In genomic region chrX:40103565-40104323, GRCh38 we compare ENCODE assay signal across 9 cellular contexts. TPM values are rescaled to one million over a fixed set of nuclear protein-coding genes. Genes with fewer than 3 reads are reported as not detected.
DNase-seq lines count a peak whose midpoint lies in the region; ATAC-seq, FAIRE-seq and TF ChIP-seq lines count a peak whose summit lies in the region.
"Had no signal": no experiment of that assay in that cellular context is flagged by ENCODE, and none has a peak within 500 bp of the region (broad histone marks: within the 10 kb centered on the region; RNA-seq: fewer than 3 reads in every experiment).

No MANE protein-coding gene starts in this region.

- H2BK12ac ChIP-seq in neuronal stem cell (ENCODE audit: low read length) = no peak overlapping the region

- no peaks in the 10 kb centered on the region for H3K27me3 Mint-ChIP-seq in T-helper 17 cell

- no peak overlapping the region for H2BK5ac ChIP-seq in neuronal stem cell (ENCODE audit: low read length)

- no peaks in the 10 kb centered on the region for H3K36me3 Mint-ChIP-seq in T-helper 17 cell (ENCODE audit: low read depth)

- H3K4me2 ChIP-seq in GM12878 (ENCODE audit: control insufficient read depth, insufficient read depth) = no peak overlapping the region
- peak overlapping the region; percentile 33 for H3K4me2 ChIP-seq in neuronal stem cell (ENCODE audit: insufficient read depth, low read length, poor library complexity, severe bottlenecking)

- 69% methylated on average over 22 of the region's 22 CpGs for WGBS in GM12878 (ENCODE audit: insufficient coverage, insufficient replicate concordance, low lambda C conversion rate, missing lambda C conversion rate)
- no CpG with 5 or more reads among the region's 22 CpGs for WGBS in neuronal stem cell (ENCODE audit: extremely low coverage in 2 of 2, insufficient read length in 2 of 2, insufficient replicate concordance in 1 of 2), 2 donors

- H3K4me1 ChIP-seq in HUES48 (ENCODE audit: control insufficient read depth, insufficient read depth, low read length) = peaks cover 34% of the 10 kb centered on the region
- H3K4me1 ChIP-seq in GM12878 (ENCODE audit: control insufficient read depth, insufficient read depth, low read length) = peaks cover 15% of the 10 kb centered on the region; the same call in 1 of the 2 replicates
- peaks cover 17 to 31% of the 10 kb centered on the region in 2 donors for H3K4me1 ChIP-seq in neuronal stem cell (ENCODE audit: control insufficient read depth in 2 of 2, insufficient read depth in 1 of 2, low read depth in 1 of 2, low read length in 2 of 2)

- ATAC-seq in GM12878 = no peak
- ATAC-seq in T-helper 17 cell = no peak
- ATAC-seq in GM19452 (IDR thresholded peaks at IDR 0.05; ENCODE audit: unreplicated experiment) = no peak

- no peaks in the 10 kb centered on the region for H4K20me1 ChIP-seq in GM12878 (ENCODE audit: control insufficient read depth, insufficient read depth)

- no peak for FAIRE-seq in GM12878 (lab: Jason Lieb, UNC)

- no peak overlapping the region for H4K91ac ChIP-seq in neuronal stem cell (ENCODE audit: low read depth, low read length, poor library complexity)

- RAD21 ChIA-PET in GM12878 (lab: Charles Lee; ENCODE audit: unreplicated experiment) = no interaction called here

- no peak overlapping the region for H2BK15ac ChIP-seq in neuronal stem cell (ENCODE audit: low read length)

- H3K23ac ChIP-seq in neuronal stem cell (ENCODE audit: low read depth, low read length, poor library complexity) = no peak overlapping the region

- H3K18ac ChIP-seq in neuronal stem cell (ENCODE audit: low read length) = no peak overlapping the region

- H3K14ac ChIP-seq in neuronal stem cell (ENCODE audit: low read length) = no peak overlapping the region

- intact Hi-C loops in GM12878 (cut with micrococcal nuclease; ENCODE audit: unreplicated experiment) = no loop called here

- CTCF ChIA-PET in GM12878 (lab: Yijun Ruan, JAX) = no interaction called here

- no peak overlapping the region for H3K4ac ChIP-seq in neuronal stem cell (ENCODE audit: low read length)

- no peak for TF ChIP-seq CTCF in GM12878 (IDR thresholded peaks at IDR 0.05 in 2 of 3, conservative IDR thresholded peaks at IDR 0.05 in 1 of 3; ENCODE audit: control insufficient read depth in 2 of 3, extremely low read depth in 1 of 3, insufficient read depth in 1 of 3, low read depth in 3 of 3, low read length in 3 of 3)

- H2AFZ ChIP-seq in GM12878 (ENCODE audit: control insufficient read depth, low read depth, low read length) = no peak overlapping the region
- H2AFZ ChIP-seq in neuronal stem cell (ENCODE audit: low read length) = no peak overlapping the region

- H3K27ac ChIP-seq in HUES48 (ENCODE audit: low read depth, low read length) = no peak overlapping the region
- H3K27ac ChIP-seq in GM12878 (ENCODE audit: control insufficient read depth, insufficient read depth) = no peak overlapping the region
- H3K27ac ChIP-seq in neuronal stem cell (replicated peaks; ENCODE audit: low read length) = no peak overlapping the region

- in situ Hi-C loops in GM12878 (cut with MboI) = no loop called here

- no peak overlapping the region for H2BK120ac ChIP-seq in neuronal stem cell (ENCODE audit: low read depth, low read length)

- peaks cover 9% of the 10 kb centered on the region for H3K4me1 Mint-ChIP-seq in T-helper 17 cell

- no peak overlapping the region for H3K27ac Mint-ChIP-seq in T-helper 17 cell
- H3K27ac Mint-ChIP-seq: T-helper 1 cell treated with Interleukin-12 subunit alpha and Interleukin-12 subunit beta and Interleukin-4 antibody, amounts not matched to agents 30 μg/mL and 1 μg/mL, for 36 hours had no signal

- H2AK5ac ChIP-seq in neuronal stem cell (ENCODE audit: low read depth, low read length) = no peak overlapping the region

- DNase-seq in COLO668 (lab: John Stamatoyannopoulos, UW; ENCODE audit: unreplicated experiment) = peak; percentile 27
- no peak for DNase-seq in GM12878 (ENCODE audit: low read depth, low spot score)
- DNase-seq in neuronal stem cell (ENCODE audit: low spot score) = no peak
- no peak for DNase-seq in NCI-H1417 treated with DMSO at 0.1 percent for 48 hours (lab: John Stamatoyannopoulos, UW)
- DNase-seq in T-helper 17 cell = no peak
- DNase-seq: NCI-H446 treated with DMSO at 0.1 percent for 48 hours had no signal

- H3K36me3 ChIP-seq in HUES48 (ENCODE audit: control insufficient read depth, insufficient read depth, low read length) = no peaks in the 10 kb centered on the region
- no peaks in the 10 kb centered on the region for H3K36me3 ChIP-seq in GM12878 (ENCODE audit: control insufficient read depth in 2 of 2, insufficient read depth in 2 of 2, low read length in 1 of 2)
- H3K36me3 ChIP-seq in neuronal stem cell (replicated peaks in 1 of 2; ENCODE audit: control insufficient read depth in 2 of 2, insufficient read depth in 2 of 2, low read length in 2 of 2) = no peaks in the 10 kb centered on the region

- SMC1A ChIA-PET in GM12878 (lab: Charles Lee; ENCODE audit: uncharacterized antibody, unreplicated experiment) = interaction anchor here (1.3 kb wide), 1 partner anchor 10 kb away, joined by 3 read pairs; no protein-coding TSS in a partner anchor

- BruUV-seq in GM12878 (replicated peaks; lab: Mats Ljungman, UMichigan) = no TSS peak

- TF ChIP-seq EP300 in GM12878 (IDR thresholded peaks at IDR 0.05; ENCODE audit: borderline replicate concordance in 1 of 2, control insufficient read depth in 1 of 2, low read depth in 2 of 2, low read length in 2 of 2) = no peak

- POLR2A ChIA-PET in GM12878 (lab: Charles Lee) = no interaction called here

- peaks cover 5% of the 10 kb centered on the region for H3K79me1 ChIP-seq in neuronal stem cell (ENCODE audit: low read depth, low read length)

- TF ChIP-seq RAD21 in GM12878 (IDR thresholded peaks at IDR 0.05; ENCODE audit: insufficient read depth, low read depth, low read length) = no peak

- H4K8ac ChIP-seq in neuronal stem cell (ENCODE audit: low read depth, low read length) = no peak overlapping the region

- no peak overlapping the region for H3K4me3 Mint-ChIP-seq in T-helper 17 cell

- H3K27me3 ChIP-seq in HUES48 (ENCODE audit: control insufficient read depth, insufficient read depth, low read length) (peaks cover 59% of the 10 kb centered on the region), GM12878 (replicated peaks in 1 of 2; ENCODE audit: control insufficient read depth in 2 of 2, insufficient read depth in 2 of 2, low read length in 1 of 2) (no peaks in the 10 kb centered on the region; a peak in 1 of 4 replicates), neuronal stem cell (ENCODE audit: control insufficient read depth in 3 of 3, insufficient read depth in 3 of 3, low read depth in 1 of 3, low read length in 3 of 3) (peaks cover 0 to 15% (median 0%) of the 10 kb centered on the region in 3 experiments)

- H3K79me2 ChIP-seq in GM12878 (ENCODE audit: control insufficient read depth, insufficient read depth, low read length) = peaks cover 4% of the 10 kb centered on the region

- H3K9me3 ChIP-seq in HUES48 (ENCODE audit: control insufficient read depth, insufficient read depth, low read length) (0 out of 2 replicates have a peak, but pooled peaks cover 2% of the 10 kb centered on the region), GM12878 (replicated peaks; ENCODE audit: control insufficient read depth, insufficient read depth, low read length) (no peaks in the 10 kb centered on the region; the same call in 2 of the 3 replicates), neuronal stem cell (replicated peaks in 1 of 2; ENCODE audit: control insufficient read depth in 2 of 2, insufficient read depth in 1 of 2, low read depth in 1 of 2, low read length in 2 of 2) (no peaks in the 10 kb centered on the region), T-helper 17 cell (ENCODE audit: control insufficient read depth, low read length, poor library complexity, severe bottlenecking) (no peaks in the 10 kb centered on the region)

- TF ChIP-seq POLR2A in GM12878 (IDR thresholded peaks at IDR 0.05; ENCODE audit: low read depth, low read length) = no peak

- H3K4me3 ChIP-seq in HUES48 (ENCODE audit: low read depth, low read length) = peak overlapping the region; percentile 66
- H3K4me3 ChIP-seq in GM12878 = no peak overlapping the region
- no peak overlapping the region for H3K4me3 ChIP-seq in neuronal stem cell (ENCODE audit: low read length in 2 of 2)

- H3K9ac ChIP-seq in HUES48 (ENCODE audit: low read depth, low read length) = no peak overlapping the region
- H3K9ac ChIP-seq in GM12878 (ENCODE audit: control insufficient read depth, insufficient read depth, low read length) = no peak overlapping the region
- no peak overlapping the region for H3K9ac ChIP-seq in neuronal stem cell (ENCODE audit: low read depth, low read length, poor library complexity)

TF ChIP-seq in GM12878, 131 proteins besides CTCF, POLR2A, EP300 and RAD21 (continues in another document):
- no peak for TF ChIP-seq IRF4 (IDR thresholded peaks at IDR 0.05; ENCODE audit: low read depth, low read length)

RNA-seq across cellular contexts. Expression of gene BCOR, which starts 6.0 kb away (rescaled TPM):
- 8.7 and 10.9 TPM in 2 replicates for total RNA-seq in GM12878 (2013; cell fraction: nucleolus; rRNA removed)
- total RNA-seq in GM12878 (2014; rRNA removed) = 9.9 and 12.8 TPM in 2 replicates
- 7.0 and 7.3 TPM in 2 replicates for total RNA-seq in GM12878 (2014; rRNA removed; fragmentation: Illumina TruSeq; extraction: Trizol)
- total RNA-seq in GM12878 (2021) = 16.4 and 17.5 TPM in 2 replicates
- polyA plus RNA-seq in GM12878 (2011; ENCODE audit: low read depth) = 9.8 TPM
- 7.5 and 8.0 TPM in 2 replicates for polyA plus RNA-seq in GM12878 (2011; rRNA removed)
- 6.9 and 11.2 TPM in 2 replicates for polyA plus RNA-seq in GM12878 (2011; cell fraction: cytosol; rRNA removed)
- 22.9 and 32.6 TPM in 2 replicates for polyA plus RNA-seq in GM12878 (2011; cell fraction: nucleus; rRNA removed)
- 12.0 and 13.5 TPM in 2 replicates for polyA plus RNA-seq in GM12878 (2012)
- 14.6 and 14.8 TPM in 2 replicates for polyA plus RNA-seq in GM12878 (2014; fragmentation: Illumina TruSeq; extraction: Trizol)
- polyA plus RNA-seq in GM12878 (2014; fragmentation: Nextera tagmentation; extraction: Ambion mirVana) = 1 to 10 TPM; 5.1 to 8.0 TPM
- polyA plus RNA-seq in GM12878 (2014; rRNA removed) = 9.6 and 10.0 TPM in 2 replicates
- polyA plus RNA-seq in GM12878 (2016; fragmentation: Nextera tagmentation; extraction: Ambion mirVana) = 10 to 100 TPM; 10.1 to 10.9 TPM
- 8.6 and 10.0 TPM in 2 replicates for polyA minus RNA-seq in GM12878 (2011; rRNA and poly(A)+ RNA removed)
- 8.4 and 9.4 TPM in 2 replicates for polyA minus RNA-seq in GM12878 (2011; cell fraction: cytosol; rRNA and poly(A)+ RNA removed)
- polyA minus RNA-seq in GM12878 (2011; cell fraction: nucleus; rRNA and poly(A)+ RNA removed) = 7.9 and 12.2 TPM in 2 replicates
- 5.4 TPM for polyA plus RNA-seq in neuronal stem cell (2013, experiment 1 of 2)
- 5.2 TPM for polyA plus RNA-seq in neuronal stem cell (2013, experiment 2 of 2)
- 10 to 100 TPM; 24.7 to 29.1 TPM for total RNA-seq in T-helper 17 cell
